ENCODE assay signal across 17 cellular contexts in the genomic region with DNA sequence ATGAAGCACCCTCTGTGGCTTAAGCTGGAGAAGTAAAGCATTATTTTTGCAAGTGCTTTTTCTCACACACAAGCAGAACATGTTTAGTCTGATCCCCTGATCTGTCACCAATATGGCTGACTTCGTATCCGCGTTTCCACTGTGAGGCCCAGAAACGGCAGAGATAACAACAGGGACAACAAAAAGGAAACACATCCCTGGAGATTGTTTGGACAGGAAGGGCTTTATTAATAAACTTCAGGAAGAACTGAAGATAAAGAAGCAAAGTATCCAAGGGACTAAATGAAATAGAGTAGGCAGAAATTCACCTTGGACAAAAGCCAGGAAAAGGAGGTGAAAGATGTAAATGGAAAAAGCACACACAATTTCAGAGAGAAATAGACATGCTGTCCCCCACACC.
"Had no signal": no experiment of that assay in that cellular context is flagged by ENCODE, and none has a peak within 500 bp of the region (broad histone marks: within the 10 kb centered on the region; RNA-seq: fewer than 3 reads in every experiment).

No MANE protein-coding gene starts in this region.

- H3K4me1 ChIP-seq: parathyroid adenoma, suprapubic skin, uterus had no signal

- ATAC-seq: activated CD8-positive, alpha-beta memory T cell treated with anti-CD3 and anti-CD28 coated beads, Interleukin-2, amount 10 ng/mL, durations not matched to agents 7 days and 5 days; gastrocnemius medialis; natural killer cell; stimulated activated naive CD8-positive, alpha-beta T cell treated with anti-CD3 and anti-CD28 coated beads, Interleukin-15, amount 100 ng/mL, for 72 hours had no signal

- H3K9ac ChIP-seq: parathyroid adenoma had no signal

- H2AFZ ChIP-seq: parathyroid adenoma had no signal

- H3K9me3 Mint-ChIP-seq: natural killer cell; stimulated activated naive CD8-positive, alpha-beta T cell treated with anti-CD3 and anti-CD28 coated beads, Interleukin-15, amount 100 ng/mL, for 72 hours had no signal

- H3K4me3 Mint-ChIP-seq: activated CD4-positive, alpha-beta memory T cell treated with anti-CD3 and anti-CD28 coated beads, Interleukin-2, amount 10 ng/mL, durations not matched to agents 7 days and 5 days; activated CD8-positive, alpha-beta memory T cell treated with anti-CD3 and anti-CD28 coated beads, Interleukin-2, amount 10 ng/mL, durations not matched to agents 7 days and 5 days; activated naive CD8-positive, alpha-beta T cell; natural killer cell; stimulated activated naive CD8-positive, alpha-beta T cell treated with anti-CD3 and anti-CD28 coated beads, Interleukin-15, amount 100 ng/mL, for 72 hours had no signal

- H3K27ac ChIP-seq: parathyroid adenoma, suprapubic skin, transverse colon, uterus had no signal

- H3K27ac Mint-ChIP-seq: activated CD4-positive, alpha-beta memory T cell treated with anti-CD3 and anti-CD28 coated beads, Interleukin-2, amount 10 ng/mL, durations not matched to agents 7 days and 5 days; activated CD8-positive, alpha-beta memory T cell treated with anti-CD3 and anti-CD28 coated beads, Interleukin-2, amount 10 ng/mL, durations not matched to agents 7 days and 5 days; activated naive CD8-positive, alpha-beta T cell; natural killer cell had no signal

- H3K4me3 ChIP-seq: gastrocnemius medialis, suprapubic skin, transverse colon, uterus had no signal

- H3K4me1 Mint-ChIP-seq: activated CD8-positive, alpha-beta memory T cell treated with anti-CD3 and anti-CD28 coated beads, Interleukin-2, amount 10 ng/mL, durations not matched to agents 7 days and 5 days; natural killer cell; stimulated activated naive CD8-positive, alpha-beta T cell treated with anti-CD3 and anti-CD28 coated beads, Interleukin-15, amount 100 ng/mL, for 72 hours had no signal

- H3K27me3 Mint-ChIP-seq: activated CD4-positive, alpha-beta memory T cell treated with anti-CD3 and anti-CD28 coated beads, Interleukin-2, amount 10 ng/mL, durations not matched to agents 7 days and 5 days; activated CD8-positive, alpha-beta memory T cell treated with anti-CD3 and anti-CD28 coated beads, Interleukin-2, amount 10 ng/mL, durations not matched to agents 7 days and 5 days; activated naive CD8-positive, alpha-beta T cell; stimulated activated naive CD8-positive, alpha-beta T cell treated with anti-CD3 and anti-CD28 coated beads, Interleukin-15, amount 100 ng/mL, for 72 hours had no signal

- H3K9me3 ChIP-seq: gastrocnemius medialis, neutrophil, suprapubic skin, transverse colon, uterus had no signal

- H3K27me3 ChIP-seq: gastrocnemius medialis, neutrophil, suprapubic skin, transverse colon, uterus had no signal

- H3K36me3 ChIP-seq: uterus had no signal

- DNase-seq: activated CD4-positive, alpha-beta memory T cell treated with anti-CD3 and anti-CD28 coated beads, Interleukin-2, amount 10 ng/mL, durations not matched to agents 7 days and 5 days; activated CD4-positive, alpha-beta T cell treated with anti-CD3 and anti-CD28 coated beads for 48 hours; activated CD4-positive, CD25-positive, alpha-beta regulatory T cell; activated CD8-positive, alpha-beta memory T cell treated with anti-CD3 and anti-CD28 coated beads, Interleukin-2, amount 10 ng/mL, durations not matched to agents 7 days and 5 days; gastrocnemius medialis; islet precursor cell; natural killer cell; stimulated activated CD4-positive, alpha-beta T cell treated with anti-CD3 and anti-CD28 coated beads, Interleukin-2, amount 100 ng/mL, for 48 hours; stimulated activated naive CD8-positive, alpha-beta T cell treated with anti-CD3 and anti-CD28 coated beads, Interleukin-15, amount 100 ng/mL, for 72 hours; T-helper 1 cell; T-helper 9 cell; transverse colon; uterus had no signal
